Comparison of ENCODE assay signal across 8 cellular contexts in the genomic region with DNA sequence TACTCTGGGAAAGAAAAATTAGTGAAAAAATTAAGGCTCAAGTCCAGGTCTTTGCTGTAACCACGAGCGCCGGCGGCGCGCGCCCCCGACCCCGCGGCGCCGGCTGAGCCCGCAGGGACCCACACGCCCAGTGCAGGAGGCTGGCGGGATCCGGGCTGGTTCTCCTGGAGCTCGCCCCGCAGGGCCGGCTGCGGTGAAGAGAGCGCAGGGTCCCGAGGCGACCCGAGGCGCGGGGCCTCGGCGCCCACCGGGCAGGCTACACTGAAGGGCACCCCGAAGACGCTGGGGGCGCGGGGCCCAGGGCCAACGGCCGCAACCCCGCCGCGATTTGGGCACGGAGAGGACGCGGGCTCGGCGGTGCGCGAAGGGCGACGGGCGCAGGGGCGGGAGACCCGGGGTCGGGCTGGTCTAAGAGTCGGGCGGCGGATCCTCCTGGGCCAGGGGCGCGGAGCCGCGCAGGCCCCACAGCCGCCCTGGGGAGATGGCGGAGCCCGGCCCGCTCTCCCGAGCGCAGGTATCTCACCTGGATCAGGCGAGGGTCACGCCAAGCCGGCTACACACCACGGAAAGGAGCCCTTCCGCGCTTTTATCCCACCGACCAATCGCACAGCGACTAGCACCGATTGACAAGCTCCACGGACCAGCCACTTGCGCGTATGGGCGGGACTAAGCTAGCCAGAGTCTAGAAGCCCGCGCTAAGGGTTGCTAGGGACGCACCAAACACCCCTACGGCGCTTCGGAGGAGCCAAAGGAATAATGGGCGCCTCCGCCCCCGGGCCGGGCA. TPM values are rescaled to one million over a fixed set of nuclear protein-coding genes. Genes with fewer than 3 reads are reported as not detected.
DNase-seq lines count a peak whose midpoint lies in the region; ATAC-seq and TF ChIP-seq lines count a peak whose summit lies in the region.

TSS of gene PASK (minus strand) at position 582 of the 784 bp plus-strand sequence. CDS start 6,440 bp downstream, outside the sequence.

- H3K4me1 ChIP-seq in PC-3 (ENCODE audit: insufficient read depth, low read length) (no peaks in the 10 kb centered on the region), mucosa of rectum (ENCODE audit: control insufficient read depth in 2 of 2, insufficient read depth in 2 of 2, low read length in 2 of 2) (peaks cover 14% of the 10 kb centered on the region in 2 donors)

- H3K36me3 ChIP-seq in PC-3 (ENCODE audit: low read depth, low read length) (no peaks in the 10 kb centered on the region), mucosa of rectum (ENCODE audit: control insufficient read depth in 2 of 2, insufficient read depth in 2 of 2, low read length in 2 of 2) (peaks cover 6 to 9% of the 10 kb centered on the region in 2 donors)

- H3K9me2 ChIP-seq in PC-3 (replicated peaks; ENCODE audit: low read length) = no peaks in the 10 kb centered on the region

- POLR2A ChIA-PET in PC-3 (lab: Charles Lee; ENCODE audit: unreplicated experiment) = no interaction called here

- peak; percentile 51 for TF ChIP-seq POLR2A in erythroblast (IDR thresholded peaks at IDR 0.05; ENCODE audit: low read length)

- H3K9me3 ChIP-seq in PC-3 (ENCODE audit: low read length) (no peaks in the 10 kb centered on the region), mucosa of rectum (ENCODE audit: control insufficient read depth in 2 of 2, low read length in 2 of 2) (no peaks in the 10 kb centered on the region)

- H3K27me3 ChIP-seq in PC-3 (ENCODE audit: low read length) = no peaks in the 10 kb centered on the region
- H3K27me3 ChIP-seq in mucosa of rectum (ENCODE audit: control insufficient read depth in 2 of 2, insufficient read depth in 2 of 2, low read length in 2 of 2) = no peaks in the 10 kb centered on the region

- H3K4me2 ChIP-seq in PC-3 (ENCODE audit: low read length) = peak within 1 kb of the TSS; percentile 82

- ATAC-seq in GM21619 (IDR thresholded peaks at IDR 0.05; ENCODE audit: unreplicated experiment) (peak; percentile 76), PC-3 (peak; percentile 87)

- TF ChIP-seq CTCF in PC-3 (conservative IDR thresholded peaks at IDR 0.05; ENCODE audit: low read depth, low read length) = no peak

- H3F3A ChIP-seq in PC-3 (ENCODE audit: low read length, unreplicated experiment) = no peaks in the 10 kb centered on the region

- H3K9ac ChIP-seq in PC-3 (ENCODE audit: low read length) (peak within 1 kb of the TSS; percentile 69), mucosa of rectum (ENCODE audit: low read depth in 1 of 2, low read length in 2 of 2) (peak within 1 kb of the TSS; percentile 80 to 83)

- DNase-seq in DMS153 treated with DMSO at 0.1 percent for 48 hours (lab: John Stamatoyannopoulos, UW; ENCODE audit: unreplicated experiment) = peak; percentile 96
- DNase-seq in Jurkat, Clone E6-1 (ENCODE audit: low read depth, low spot score) = peak; percentile 95
- peak; percentile 81 for DNase-seq in PC-3
- peak; percentile 84 for DNase-seq in activated T-cell treated with anti-CD3 and anti-CD28 coated beads for 4 hours
- peak; percentile 95 to 96 for DNase-seq in erythroblast (lab: John Stamatoyannopoulos, UW)
- DNase-seq in stimulated activated CD8-positive, alpha-beta memory T cell treated with anti-CD3 and anti-CD28 coated beads, Interleukin-4, amount 100 ng/mL, for 4 hours (ENCODE audit: low read depth in 2 of 2, low spot score in 1 of 2) = peak; percentile 82 to 85

- no TSS peak for BruUV-seq in PC-3 (replicated peaks; lab: Mats Ljungman, UMichigan)

- intact Hi-C loops in PC-3 (cut with micrococcal nuclease) = no loop called here

- no peaks in the 10 kb centered on the region for H4K20me1 ChIP-seq in PC-3 (ENCODE audit: low read length)

- H3K27ac ChIP-seq in PC-3 (ENCODE audit: low read length) (no peak within 1 kb of the TSS), mucosa of rectum (ENCODE audit: low read depth in 2 of 2, low read length in 2 of 2) (peak within 1 kb of the TSS; percentile 74 to 76)

- H3K4me3 ChIP-seq in Jurkat, Clone E6-1 (ENCODE audit: low read length) = peak within 1 kb of the TSS; percentile 88
- H3K4me3 ChIP-seq in PC-3 (ENCODE audit: low read length) (peak within 1 kb of the TSS; percentile 72), mucosa of rectum (ENCODE audit: low read length in 2 of 2) (peak within 1 kb of the TSS; percentile 89 to 94)

- peaks cover 9% of the 10 kb centered on the region for H3K79me2 ChIP-seq in PC-3 (ENCODE audit: low read length)

- CTCF ChIA-PET in PC-3 (lab: Charles Lee) = interaction anchor here (0.6 kb wide), 1 partner anchor 166 kb away, joined by 4 read pairs; no protein-coding TSS in a partner anchor

- peak within 1 kb of the TSS; percentile 74 for H2AFZ ChIP-seq in PC-3 (ENCODE audit: low read length)

RNA-seq across cellular contexts. Expression of gene PASK, which starts in this region (rescaled TPM):
- polyA plus RNA-seq in Jurkat, Clone E6-1 (2012; ENCODE audit: insufficient read depth, insufficient read length) = 43.6 TPM
- total RNA-seq in PC-3 (2014; rRNA removed) = 3.1 and 4.1 TPM in 2 replicates
